ENCODE assay signal across 8 cellular contexts in genomic region chr6:125314019-125314581, GRCh38. TPM values are rescaled to one million over a fixed set of nuclear protein-coding genes. Genes with fewer than 3 reads are reported as not detected.
DNase-seq lines count a peak whose midpoint lies in the region; TF ChIP-seq lines count a peak whose summit lies in the region.

No MANE protein-coding gene starts in this region.

- H4K20me1 ChIP-seq in MM.1S (ENCODE audit: insufficient read depth, low read length) = no peaks in the 10 kb centered on the region

- H3K36me3 ChIP-seq in A673 (ENCODE audit: insufficient read depth, low read length, poor library complexity, severe bottlenecking) (no peaks in the 10 kb centered on the region), MM.1S (replicated peaks; ENCODE audit: insufficient read depth, low read length) (no peaks in the 10 kb centered on the region)

- H3K4me3 Mint-ChIP-seq in MCF 10A (ENCODE audit: unreplicated experiment) (no peak overlapping the region), immature natural killer cell (no peak overlapping the region)

- TF ChIP-seq CTCF in A673 (conservative IDR thresholded peaks at IDR 0.05; ENCODE audit: low read depth, low read length) (peak; percentile 93), GM12873 (IDR thresholded peaks at IDR 0.05; ENCODE audit: insufficient read depth, low read depth, low read length, missing control alignments) (peak; percentile 80), MM.1S (IDR thresholded peaks at IDR 0.05; ENCODE audit: low read length) (peak; percentile 92), MCF 10A (IDR thresholded peaks at IDR 0.05; ENCODE audit: unreplicated experiment) (peak; percentile 79)

- POLR2A ChIA-PET in A673 (lab: Charles Lee; ENCODE audit: low non-redundant PET) (no interaction called here), HEK293T (lab: Yijun Ruan, JAX) (interaction anchor here (0.8 kb wide), 1 partner anchor 53 kb away, joined by 3 read pairs; no protein-coding TSS in a partner anchor), MCF 10A (lab: Yijun Ruan, JAX) (interaction anchor here (1.1 to 1.4 kb wide), 2 partner anchors 435 to 437 kb away, joined by 3 read pairs; partner anchors contain the start of gene HEY2)

- no peaks in the 10 kb centered on the region for H3F3A ChIP-seq in MM.1S (ENCODE audit: insufficient read depth, low read length)

- H3K27me3 Mint-ChIP-seq in MCF 10A (ENCODE audit: insufficient read depth, unreplicated experiment) (peaks cover 12% of the 10 kb centered on the region), immature natural killer cell (ENCODE audit: low read depth in 3 of 3) (peaks cover 0 to 10% (median 10%) of the 10 kb centered on the region in 3 donors)

- CTCF ChIA-PET in A673 (lab: Charles Lee) = interaction anchor here (0.6 to 1.4 kb wide), 3 partner anchors 137 to 441 kb away, joined by 3 to 11 read pairs (median 3); no protein-coding TSS in a partner anchor
- CTCF ChIA-PET in HEK293T (lab: Yijun Ruan, JAX) = interaction anchor here (0.5 to 1.9 kb wide), 14 partner anchors 9 to 688 kb away, joined by 3 to 11 read pairs (median 4); no protein-coding TSS in a partner anchor
- CTCF ChIA-PET in MCF 10A (lab: Yijun Ruan, JAX) = interaction anchor here (0.6 to 11.0 kb wide), 42 partner anchors 9 to 1025 kb away, joined by 3 to 233 read pairs (median 3); partner anchors contain the start of genes HEY2, HINT3 and TPD52L1

- H3K9me3 Mint-ChIP-seq in MCF 10A (ENCODE audit: unreplicated experiment) (no peaks in the 10 kb centered on the region), immature natural killer cell (no peaks in the 10 kb centered on the region)

- H3K27me3 ChIP-seq in A673 (replicated peaks; ENCODE audit: insufficient read depth, low read depth, low read length, poor library complexity) = no peaks in the 10 kb centered on the region
- H3K27me3 ChIP-seq in MM.1S (replicated peaks; ENCODE audit: insufficient read depth, low read length) = no peaks in the 10 kb centered on the region

- H3K36me3 Mint-ChIP-seq in MCF 10A (ENCODE audit: insufficient read depth, unreplicated experiment) (no peaks in the 10 kb centered on the region), immature natural killer cell (no peaks in the 10 kb centered on the region)

- H3K9ac ChIP-seq in MM.1S (ENCODE audit: low read length) = no peak overlapping the region

- in situ Hi-C loops in SK-MEL-5 (cut with HindIII; ENCODE audit: low pct_unique_long_range_greater_than_20kb, low sequenced_read_pairs) = no loop called here

- no peaks in the 10 kb centered on the region for H3K4me1 ChIP-seq in A673 (ENCODE audit: insufficient read depth, low read length, poor library complexity, severe bottlenecking)
- H3K4me1 ChIP-seq in MM.1S (ENCODE audit: low read length) = no peaks in the 10 kb centered on the region

- BruUV-seq in A673 (replicated peaks; lab: Mats Ljungman, UMichigan) (no TSS peak), MCF 10A (replicated peaks; lab: Mats Ljungman, UMichigan) (no TSS peak)

- H3K9me2 ChIP-seq in MM.1S (replicated peaks; ENCODE audit: insufficient read depth, low read length) = no peaks in the 10 kb centered on the region

- H3K4me2 ChIP-seq in MM.1S (ENCODE audit: low read depth, low read length) = no peak overlapping the region

- peak; percentile 82 for DNase-seq in A673 (ENCODE audit: low spot score)
- peak; percentile 75 for DNase-seq in HEK293T (ENCODE audit: extremely low spot score)
- peak; percentile 63 for DNase-seq in MM.1S
- peak; percentile 85 for DNase-seq in SK-MEL-5 (ENCODE audit: low read depth, low spot score)
- DNase-seq in MCF 10A (ENCODE audit: unreplicated experiment) = peak; percentile 73
- DNase-seq in immature natural killer cell = peak; percentile 23 to 45 (median 25)
- DNase-seq in stimulated activated CD4-positive, alpha-beta T cell treated with anti-CD3 and anti-CD28 coated beads, Interleukin-15, amount 100 ng/mL, for 24 hours = peak; percentile 46

- H2AFZ ChIP-seq in MM.1S (ENCODE audit: low read length) = no peak overlapping the region

- intact Hi-C loops in A673 (cut with micrococcal nuclease; ENCODE audit: unreplicated experiment) = loop anchor here (1.0 to 10.0 kb wide), 4 partner anchors 439 to 1811 kb away; no protein-coding TSS in a partner anchor
- intact Hi-C loops in MCF 10A (cut with micrococcal nuclease) = loop anchor here (1.0 kb wide), 3 partner anchors 439 to 660 kb away; no protein-coding TSS in a partner anchor

- H3K4me1 Mint-ChIP-seq in MCF 10A (ENCODE audit: insufficient read depth, unreplicated experiment) (no peaks in the 10 kb centered on the region), immature natural killer cell (peaks cover 0 to 2% of the 10 kb centered on the region in 2 donors)

- no peak overlapping the region for H3K4me3 ChIP-seq in A673 (ENCODE audit: low read depth, low read length, poor library complexity, severe bottlenecking)
- H3K4me3 ChIP-seq in MM.1S (ENCODE audit: low read length) = no peak overlapping the region

- no peaks in the 10 kb centered on the region for H3K9me3 ChIP-seq in A673 (ENCODE audit: low read depth, low read length, poor library complexity, severe bottlenecking)
- no peaks in the 10 kb centered on the region for H3K9me3 ChIP-seq in MM.1S (replicated peaks; ENCODE audit: insufficient read depth, low read length)

- no peaks in the 10 kb centered on the region for H3K79me2 ChIP-seq in MM.1S (ENCODE audit: low read length)

- H3K27ac ChIP-seq in A673 (ENCODE audit: low read depth, low read length, poor library complexity, severe bottlenecking) (no peak overlapping the region), MM.1S (ENCODE audit: low read length) (no peak overlapping the region)

- no peak overlapping the region for H3K27ac Mint-ChIP-seq in MCF 10A (ENCODE audit: low read depth, unreplicated experiment)
- no peak overlapping the region for H3K27ac Mint-ChIP-seq in immature natural killer cell

TF ChIP-seq in HEK293T, 16 proteins besides CTCF, POLR2A, EP300 and RAD21:
- TF ChIP-seq FOXA1 (IDR thresholded peaks at IDR 0.05) (no peak), L3MBTL2 (conservative IDR thresholded peaks at IDR 0.05) (no peak), SUZ12 (IDR thresholded peaks at IDR 0.05) (no peak), LEF1 (IDR thresholded peaks at IDR 0.05; ENCODE audit: borderline replicate concordance) (no peak), CTBP1 (IDR thresholded peaks at IDR 0.05; ENCODE audit: borderline replicate concordance) (no peak), ZNF384 (IDR thresholded peaks at IDR 0.05) (no peak), HDGF (IDR thresholded peaks at IDR 0.05; ENCODE audit: borderline replicate concordance) (no peak)

RNA-seq across cellular contexts. Expression of gene HDDC2, which starts 12.3 kb away (rescaled TPM):
- total RNA-seq in A673 (2021) = 87.6 and 93.2 TPM in 2 replicates
- 195 and 198 TPM in 2 replicates for total RNA-seq in SK-MEL-5 (2014; rRNA removed; shearing (Covaris generic))
- 122 and 135 TPM in 2 replicates for polyA plus RNA-seq in SK-MEL-5 (2015; cell fraction: cytosol; rRNA removed)
- 69.3 and 87.8 TPM in 2 replicates for polyA plus RNA-seq in SK-MEL-5 (2015; cell fraction: nucleus; rRNA removed)
- 141 and 167 TPM in 2 replicates for total RNA-seq in MCF 10A (2022)
- 100 to 1,000 TPM; 175 to 238 (median 228) TPM for polyA plus RNA-seq in immature natural killer cell

Comparison
In these comparisons a context has a peak if more than half of its experiments do, and no peak if none do; other contexts are left out.
1. DNase-seq: peak in every context shown above with its lines; median percentile 85 in SK-MEL-5; 82 in A673; 75 in HEK293T; 73 in MCF 10A; 63 in MM.1S; 46 in stimulated activated CD4-positive, alpha-beta T cell treated with anti-CD3 and anti-CD28 coated beads, Interleukin-15, amount 100 ng/mL, for 24 hours; 25 in immature natural killer cell.